Comparison of ENCODE assay signal across 11 cellular contexts in the genomic region with DNA sequence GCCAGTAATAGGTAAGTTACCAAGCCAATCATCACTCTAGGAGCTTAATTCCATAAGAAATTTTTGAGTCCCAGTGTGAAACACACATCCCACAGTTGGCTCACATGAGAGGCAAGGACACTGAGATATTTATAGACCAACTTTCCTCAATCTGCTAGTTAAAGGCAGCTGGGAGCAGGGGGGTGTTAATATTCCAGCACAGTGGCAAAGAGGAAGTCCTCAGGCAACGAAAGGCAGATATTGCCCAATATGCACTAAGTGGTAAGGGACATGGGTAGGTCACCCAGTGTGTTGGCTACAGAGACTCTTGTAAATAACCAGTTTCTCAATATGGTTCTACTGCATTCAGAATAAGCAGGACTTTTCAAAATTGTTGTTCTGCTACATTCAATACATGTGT.
DNase-seq lines count a peak whose midpoint lies in the region; ATAC-seq and TF ChIP-seq lines count a peak whose summit lies in the region.
"Had no signal": no experiment of that assay in that cellular context is flagged by ENCODE, and none has a peak within 500 bp of the region (broad histone marks: within the 10 kb centered on the region; RNA-seq: fewer than 3 reads in every experiment).

No MANE protein-coding gene starts in this region.

- peaks cover 7 to 70% (median 15%) of the 10 kb centered on the region in 3 experiments for H3K36me3 ChIP-seq in naive thymus-derived CD4-positive, alpha-beta T cell (ENCODE audit: control insufficient read depth in 2 of 3, insufficient read depth in 3 of 3, low read length in 3 of 3)

- CTCF ChIA-PET in CD4-positive, alpha-beta T cell (lab: Charles Lee): interaction anchor here (0.9 kb wide), 1 partner anchor 44 kb away, joined by 3 read pairs; no protein-coding TSS in a partner anchor
- CTCF ChIA-PET in naive thymus-derived CD4-positive, alpha-beta T cell (lab: Charles Lee): interaction anchor here (1.0 kb wide), 1 partner anchor 19 kb away, joined by 3 read pairs; no protein-coding TSS in a partner anchor

- no peaks in the 10 kb centered on the region for H3K4me1 Mint-ChIP-seq in CD4-positive, alpha-beta T cell (ENCODE audit: low read depth)
- peaks cover 20% of the 10 kb centered on the region for H3K4me1 Mint-ChIP-seq in dendritic cell treated with granulocyte-macrophage colony-stimulating factor and Interleukin-4, amounts not matched to agents 40 ng/mL and 50 ng/mL, for 4 days (ENCODE audit: low read depth)
- H3K4me1 Mint-ChIP-seq in naive thymus-derived CD4-positive, alpha-beta T cell: peaks cover 0 to 5% (median 0%) of the 10 kb centered on the region in 7 donors
- peaks cover 17% of the 10 kb centered on the region for H3K4me1 Mint-ChIP-seq in osteocyte (ENCODE audit: unreplicated experiment)

- POLR2A ChIA-PET in CD4-positive, alpha-beta T cell (lab: Charles Lee): no interaction called here
- POLR2A ChIA-PET in naive thymus-derived CD4-positive, alpha-beta T cell (lab: Charles Lee): interaction anchor here (0.8 kb wide), 1 partner anchor 121 kb away, joined by 3 read pairs; no protein-coding TSS in a partner anchor

- intact Hi-C loops in CD4-positive, alpha-beta T cell (cut with DNase I, micrococcal nuclease): loop anchor here in 1 of 2 experiments (5.0 kb wide), 1 partner anchor 39 kb away; no protein-coding TSS in a partner anchor
- intact Hi-C loops in dendritic cell treated with granulocyte-macrophage colony-stimulating factor and Interleukin-4, amounts not matched to agents 40 ng/mL and 50 ng/mL, for 4 days (cut with micrococcal nuclease): loop anchor here (5.0 kb wide), 1 partner anchor 34 kb away; no protein-coding TSS in a partner anchor
- intact Hi-C loops in naive thymus-derived CD4-positive, alpha-beta T cell (cut with micrococcal nuclease): no loop called here

- no peak for DNase-seq in CD4-positive, alpha-beta T cell
- peak; percentile 88 for DNase-seq in NB4 (ENCODE audit: low read depth)
- DNase-seq in naive thymus-derived CD4-positive, alpha-beta T cell: no peak
- no peak for DNase-seq in NAMALWA (ENCODE audit: low spot score)
- no peak for DNase-seq in osteocyte (ENCODE audit: extremely low spot score, unreplicated experiment)
- no peak for DNase-seq in activated naive CD4-positive, alpha-beta T cell treated with anti-CD3 and anti-CD28 coated beads, Interleukin-2, amount 50 U/mL, for 72 hours (ENCODE audit: low spot score in 2 of 2)
- DNase-seq: DMS 273 treated with DMSO at 0.1 percent for 48 hours; Peyer's patch; stimulated activated CD4-positive, alpha-beta T cell treated with anti-CD3 and anti-CD28 coated beads, Interleukin-12 subunit alpha, Interleukin-12 subunit beta, amount 100 ng/mL, for 4 hours had no signal

- no peak for ATAC-seq in CD4-positive, alpha-beta T cell (ENCODE audit: poor library complexity)
- ATAC-seq in naive thymus-derived CD4-positive, alpha-beta T cell: peak; percentile 81
- ATAC-seq in GM21447 (IDR thresholded peaks at IDR 0.05; ENCODE audit: unreplicated experiment): no peak
- ATAC-seq in activated naive CD4-positive, alpha-beta T cell treated with anti-CD3 and anti-CD28 coated beads, Interleukin-2, amount 50 U/mL, for 72 hours: no peak

- H3K4me1 ChIP-seq in naive thymus-derived CD4-positive, alpha-beta T cell (ENCODE audit: control insufficient read depth in 2 of 2, insufficient read depth in 2 of 2, low read length in 2 of 2): no peaks in the 10 kb centered on the region
- H3K4me1 ChIP-seq: Peyer's patch had no signal

- no peaks in the 10 kb centered on the region for H3K27me3 Mint-ChIP-seq in CD4-positive, alpha-beta T cell
- no peaks in the 10 kb centered on the region for H3K27me3 Mint-ChIP-seq in dendritic cell treated with granulocyte-macrophage colony-stimulating factor and Interleukin-4, amounts not matched to agents 40 ng/mL and 50 ng/mL, for 4 days
- no peaks in the 10 kb centered on the region for H3K27me3 Mint-ChIP-seq in naive thymus-derived CD4-positive, alpha-beta T cell
- no peaks in the 10 kb centered on the region for H3K27me3 Mint-ChIP-seq in osteocyte (ENCODE audit: unreplicated experiment)

- H3K9me3 Mint-ChIP-seq in CD4-positive, alpha-beta T cell: no peaks in the 10 kb centered on the region
- no peaks in the 10 kb centered on the region for H3K9me3 Mint-ChIP-seq in dendritic cell treated with granulocyte-macrophage colony-stimulating factor and Interleukin-4, amounts not matched to agents 40 ng/mL and 50 ng/mL, for 4 days
- no peaks in the 10 kb centered on the region for H3K9me3 Mint-ChIP-seq in naive thymus-derived CD4-positive, alpha-beta T cell
- H3K9me3 Mint-ChIP-seq in osteocyte (ENCODE audit: unreplicated experiment): no peaks in the 10 kb centered on the region
- H3K9me3 Mint-ChIP-seq in activated naive CD4-positive, alpha-beta T cell treated with anti-CD3 and anti-CD28 coated beads, Interleukin-2, amount 50 U/mL, for 72 hours: no peaks in the 10 kb centered on the region

- peaks cover 98% of the 10 kb centered on the region for H3K36me3 Mint-ChIP-seq in CD4-positive, alpha-beta T cell (ENCODE audit: low read depth)
- H3K36me3 Mint-ChIP-seq in dendritic cell treated with granulocyte-macrophage colony-stimulating factor and Interleukin-4, amounts not matched to agents 40 ng/mL and 50 ng/mL, for 4 days (ENCODE audit: low read depth): peaks cover 78% of the 10 kb centered on the region
- H3K36me3 Mint-ChIP-seq in naive thymus-derived CD4-positive, alpha-beta T cell: peaks cover 6 to 53% (median 25%) of the 10 kb centered on the region in 5 donors
- H3K36me3 Mint-ChIP-seq in osteocyte (ENCODE audit: unreplicated experiment): peaks cover 47% of the 10 kb centered on the region
- H3K36me3 Mint-ChIP-seq in activated naive CD4-positive, alpha-beta T cell treated with anti-CD3 and anti-CD28 coated beads, Interleukin-2, amount 50 U/mL, for 72 hours: peaks cover 0 to 7% of the 10 kb centered on the region in 2 donors

- peak overlapping the region; percentile 62 for H3K27ac Mint-ChIP-seq in CD4-positive, alpha-beta T cell
- H3K27ac Mint-ChIP-seq in dendritic cell treated with granulocyte-macrophage colony-stimulating factor and Interleukin-4, amounts not matched to agents 40 ng/mL and 50 ng/mL, for 4 days: peak overlapping the region; percentile 55
- peak overlapping the region in 6 of 9 donors; percentile 48 to 82 (median 58) for H3K27ac Mint-ChIP-seq in naive thymus-derived CD4-positive, alpha-beta T cell
- no peak overlapping the region for H3K27ac Mint-ChIP-seq in osteocyte (ENCODE audit: unreplicated experiment)
- H3K27ac Mint-ChIP-seq in activated naive CD4-positive, alpha-beta T cell treated with anti-CD3 and anti-CD28 coated beads, Interleukin-2, amount 50 U/mL, for 72 hours: peak overlapping the region in 1 of 2 donors; percentile 72

- no peak for TF ChIP-seq POLR2A in NB4 (IDR thresholded peaks at IDR 0.05; ENCODE audit: extremely low read depth, insufficient read length)

- H3K27me3 ChIP-seq in CD4-positive, alpha-beta T cell (ENCODE audit: control insufficient read depth, insufficient read depth, low read length): no peaks in the 10 kb centered on the region
- no peaks in the 10 kb centered on the region for H3K27me3 ChIP-seq in naive thymus-derived CD4-positive, alpha-beta T cell (ENCODE audit: control insufficient read depth in 2 of 2, insufficient read depth in 2 of 2, low read length in 2 of 2)
- H3K27me3 ChIP-seq: Peyer's patch had no signal

- peak overlapping the region; percentile 39 for H3K4me3 ChIP-seq in NB4 (ENCODE audit: low read depth, low read length)
- no peak overlapping the region for H3K4me3 ChIP-seq in naive thymus-derived CD4-positive, alpha-beta T cell (ENCODE audit: low read length)
- H3K4me3 ChIP-seq: Peyer's patch had no signal

- no peak overlapping the region for H3K4me3 Mint-ChIP-seq in CD4-positive, alpha-beta T cell
- no peak overlapping the region for H3K4me3 Mint-ChIP-seq in dendritic cell treated with granulocyte-macrophage colony-stimulating factor and Interleukin-4, amounts not matched to agents 40 ng/mL and 50 ng/mL, for 4 days
- no peak overlapping the region for H3K4me3 Mint-ChIP-seq in naive thymus-derived CD4-positive, alpha-beta T cell
- H3K4me3 Mint-ChIP-seq in osteocyte (ENCODE audit: unreplicated experiment): no peak overlapping the region

- no peak overlapping the region for H3K27ac ChIP-seq in CD4-positive, alpha-beta T cell (ENCODE audit: low read depth, low read length)
- no peak overlapping the region for H3K27ac ChIP-seq in naive thymus-derived CD4-positive, alpha-beta T cell (ENCODE audit: low read depth, low read length)
- H3K27ac ChIP-seq: Peyer's patch had no signal

- H3K9me3 ChIP-seq in CD4-positive, alpha-beta T cell (ENCODE audit: control insufficient read depth, low read length): no peaks in the 10 kb centered on the region
- no peaks in the 10 kb centered on the region for H3K9me3 ChIP-seq in naive thymus-derived CD4-positive, alpha-beta T cell (ENCODE audit: control insufficient read depth in 2 of 3, low read length in 3 of 3)
- H3K9me3 ChIP-seq: Peyer's patch had no signal

- TF ChIP-seq CTCF in CD4-positive, alpha-beta T cell (IDR thresholded peaks at IDR 0.05): no peak
- TF ChIP-seq CTCF in NB4 (IDR thresholded peaks at IDR 0.05; ENCODE audit: low read depth, low read length) (no peak), osteocyte (IDR thresholded peaks at IDR 0.05) (no peak)
